ENCODE assay signal across 13 cellular contexts in genomic region chr4:185213829-185214228, GRCh38. TPM values are rescaled to one million over a fixed set of nuclear protein-coding genes. Genes with fewer than 3 reads are reported as not detected.
DNase-seq lines count a peak whose midpoint lies in the region; ATAC-seq and TF ChIP-seq lines count a peak whose summit lies in the region.
"Had no signal": no experiment of that assay in that cellular context is flagged by ENCODE, and none has a peak within 500 bp of the region (broad histone marks: within the 10 kb centered on the region; RNA-seq: fewer than 3 reads in every experiment).

No MANE protein-coding gene starts in this region.

- peak; percentile 75 for DNase-seq in GM10248 (ENCODE audit: extremely low spot score)
- DNase-seq in OCI-LY7 (ENCODE audit: low spot score) = peak; percentile 77
- DNase-seq in CD1c-positive myeloid dendritic cell (ENCODE audit: extremely low spot score) = no peak
- DNase-seq in head of caudate nucleus = no peak
- DNase-seq in heart right ventricle = no peak
- no peak for DNase-seq in left lung
- DNase-seq: activated naive CD8-positive, alpha-beta T cell treated with anti-CD3 and anti-CD28 coated beads, Interleukin-2, amount 50 U/mL, for 24 hours; NCI-H2171 treated with DMSO at 0.1 percent for 48 hours; stimulated activated CD4-positive, alpha-beta T cell treated with anti-CD3 and anti-CD28 coated beads, Interleukin-12 subunit alpha, Interleukin-12 subunit beta, amount 100 ng/mL, for 4 hours; T-helper 2 cell had no signal

- peak; percentile 50 for ATAC-seq in GM19438 (IDR thresholded peaks at IDR 0.05; ENCODE audit: low read depth, unreplicated experiment)
- peak; percentile 30 for ATAC-seq in HG02970 (IDR thresholded peaks at IDR 0.05; ENCODE audit: low FRiP score, unreplicated experiment)
- ATAC-seq in heart right ventricle = no peak
- ATAC-seq in left lung = no peak
- ATAC-seq: activated naive CD8-positive, alpha-beta T cell treated with anti-CD3 and anti-CD28 coated beads, Interleukin-2, amount 50 U/mL, for 24 hours; HCT116 had no signal

- H3K79me2 ChIP-seq in OCI-LY7 (ENCODE audit: insufficient read depth, low read depth, low read length) = peaks cover 84% of the 10 kb centered on the region

- H3K9me2 ChIP-seq in OCI-LY7 (ENCODE audit: insufficient read depth, low read length) = no peaks in the 10 kb centered on the region

- H3K27me3 ChIP-seq in heart right ventricle = peaks cover 0 to 34% (median 0%) of the 10 kb centered on the region in 7 donors
- H3K27me3 ChIP-seq in left lung = peaks cover 0 to 52% of the 10 kb centered on the region in 2 donors

- BruUV-seq in OCI-LY7 (replicated peaks; lab: Mats Ljungman, UMichigan) = no TSS peak

- no peak for TF ChIP-seq CTCF in GM10248 (IDR thresholded peaks at IDR 0.05; ENCODE audit: control extremely low read depth, extremely low read depth, low read depth, missing control alignments)
- no peak for TF ChIP-seq CTCF in OCI-LY7 (conservative IDR thresholded peaks at IDR 0.05; ENCODE audit: low read length)
- TF ChIP-seq CTCF in heart right ventricle (IDR thresholded peaks at IDR 0.05) = no peak
- TF ChIP-seq CTCF in left lung (IDR thresholded peaks at IDR 0.05) = no peak

- 97 to 98% methylated on average over 5 of the region's 5 CpGs for WGBS in heart right ventricle, 2 donors

- CTCF ChIA-PET in GM10248 (lab: Yijun Ruan, JAX) (interaction anchor here (0.9 kb wide), 1 partner anchor 12 kb away, joined by 3 read pairs; no protein-coding TSS in a partner anchor), OCI-LY7 (lab: Charles Lee; ENCODE audit: unreplicated experiment) (no interaction called here)

- POLR2A ChIA-PET in GM10248 (lab: Yijun Ruan, JAX) = no interaction called here
- POLR2A ChIA-PET in OCI-LY7 (lab: Charles Lee) = interaction anchor here (0.7 to 1.8 kb wide), 2 partner anchors 49 to 945 kb away, joined by 4 read pairs; no protein-coding TSS in a partner anchor

- no peaks in the 10 kb centered on the region for H4K20me1 ChIP-seq in OCI-LY7 (ENCODE audit: insufficient read depth, low read length)

- H3K27ac ChIP-seq in OCI-LY7 (ENCODE audit: low read depth, low read length, poor library complexity, severe bottlenecking) (peak overlapping the region; percentile 81), heart right ventricle (no peak overlapping the region), left lung (no peak overlapping the region)

- peaks cover 11% of the 10 kb centered on the region for H3K36me3 ChIP-seq in OCI-LY7 (ENCODE audit: insufficient read depth, low read length)
- H3K36me3 ChIP-seq in heart right ventricle = no peaks in the 10 kb centered on the region
- H3K36me3 ChIP-seq in left lung = no peaks in the 10 kb centered on the region

- H3K4me1 ChIP-seq in OCI-LY7 (ENCODE audit: insufficient read depth, low read length, poor library complexity, severe bottlenecking) = peaks cover 77% of the 10 kb centered on the region
- peaks cover 0 to 46% (median 25%) of the 10 kb centered on the region in 9 donors for H3K4me1 ChIP-seq in heart right ventricle
- peaks cover 0 to 13% of the 10 kb centered on the region in 2 donors for H3K4me1 ChIP-seq in left lung

- H2AFZ ChIP-seq in OCI-LY7 (ENCODE audit: low read length) = no peak overlapping the region

- intact Hi-C loops in OCI-LY7 (cut with micrococcal nuclease; ENCODE audit: unreplicated experiment) (loop anchor here (2.0 to 5.0 kb wide), 2 partner anchors 49 to 373 kb away; no protein-coding TSS in a partner anchor), head of caudate nucleus (cut with DNase I) (no loop called here), heart right ventricle (cut with DNase I) (loop anchor here in 7 of 10 donors (5.0 to 10.0 kb wide), 4 partner anchors 43 to 183 kb away; partner anchors contain the start of genes ANKRD37 (in 4 of the 7) and LRP2BP (in 4 of the 7)), left lung (cut with DNase I) (loop anchor here in 1 of 2 donors (10.0 kb wide), 1 partner anchor 181 kb away; the partner anchor contains the start of genes ANKRD37 and LRP2BP)

- H3K9me3 ChIP-seq in OCI-LY7 (ENCODE audit: low read length) (no peaks in the 10 kb centered on the region), heart right ventricle (no peaks in the 10 kb centered on the region), left lung (no peaks in the 10 kb centered on the region)

- peak overlapping the region; percentile 80 for H3K4me2 ChIP-seq in OCI-LY7 (ENCODE audit: low read length)

- H3K4me3 ChIP-seq in OCI-LY7 (ENCODE audit: low read depth, low read length, poor library complexity, severe bottlenecking) (peak overlapping the region; percentile 81), heart right ventricle (no peak overlapping the region), left lung (no peak overlapping the region)

RNA-seq across cellular contexts. Expression of gene SNX25, which starts 4.4 kb away (rescaled TPM):
- 33.7 and 35.5 TPM in 2 replicates for total RNA-seq in OCI-LY7 (2014; rRNA removed; shearing (Covaris generic))
- total RNA-seq in OCI-LY7 (2022) = 49.4 and 55.6 TPM in 2 replicates
- total RNA-seq in heart right ventricle = 10 to 100 TPM in 3 of 10 donors, 1 to 10 TPM in 7; 7.4 to 12.6 (median 9.8) TPM
- 1 to 10 TPM; 4.4 to 6.3 TPM for polyA plus RNA-seq in heart right ventricle
- 100 to 1,000 TPM in 1 of 2 donors, 10 to 100 TPM in 1; 65.8 to 122 TPM for total RNA-seq in left lung

RNA-seq across cellular contexts. Expression of gene CFAP97, which starts 10.0 kb away (rescaled TPM):
- total RNA-seq in OCI-LY7 (2014; rRNA removed; shearing (Covaris generic)) = 20.4 and 22.7 TPM in 2 replicates
- total RNA-seq in OCI-LY7 (2022) (54.0 and 57.3 TPM in 2 replicates), heart right ventricle (10 to 100 TPM; 10.6 to 20.9 (median 13.0) TPM), left lung (10 to 100 TPM; 25.7 to 39.0 TPM)
- 1 to 10 TPM; 3.3 to 4.0 TPM for polyA plus RNA-seq in heart right ventricle

Comparison
In these comparisons a context has a peak if more than half of its experiments do, and no peak if none do; other contexts are left out.
1. DNase-seq: peak in GM10248 (single experiment) and OCI-LY7 (single experiment); none in CD1c-positive myeloid dendritic cell (single experiment), head of caudate nucleus (0 of 42), heart right ventricle (0 of 2) and left lung (0 of 2).
2. ATAC-seq: peak in GM19438 (single experiment) and HG02970 (single experiment); none in heart right ventricle (0 of 8) and left lung (single experiment).